ENCODE assay signal across 14 cellular contexts in the genomic region with DNA sequence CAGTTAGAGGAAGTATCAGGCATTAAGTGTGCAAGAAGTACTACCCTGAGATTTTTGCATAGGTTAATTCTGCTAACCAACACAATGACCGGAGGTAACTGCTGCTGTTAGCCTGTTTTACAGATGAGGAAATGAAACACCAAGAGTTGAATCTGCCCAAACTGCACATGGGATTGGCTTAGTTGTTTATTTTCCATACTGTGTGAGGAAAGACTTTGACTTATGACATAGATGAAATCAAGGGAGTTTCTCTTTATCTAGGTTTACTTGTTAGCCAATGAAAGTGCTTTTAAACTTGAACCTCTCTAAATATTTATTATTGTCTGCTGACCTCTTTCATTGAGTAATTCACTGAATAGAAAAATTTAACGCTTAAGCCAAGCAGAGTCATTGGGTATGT. TPM values are rescaled to one million over a fixed set of nuclear protein-coding genes. Genes with fewer than 3 reads are reported as not detected.
DNase-seq lines count a peak whose midpoint lies in the region; ATAC-seq and TF ChIP-seq lines count a peak whose summit lies in the region.
"Had no signal": no experiment of that assay in that cellular context is flagged by ENCODE, and none has a peak within 500 bp of the region (broad histone marks: within the 10 kb centered on the region; RNA-seq: fewer than 3 reads in every experiment).

No MANE protein-coding gene starts in this region.

- no peak for TF ChIP-seq POLR2A in upper lobe of left lung (IDR thresholded peaks at IDR 0.05)

- H3K27me3 Mint-ChIP-seq in memory B cell (peaks cover 1% of the 10 kb centered on the region), Caco-2 (ENCODE audit: insufficient read depth, unreplicated experiment) (no peaks in the 10 kb centered on the region)

- no peaks in the 10 kb centered on the region for H3K36me3 ChIP-seq in Caco-2 (ENCODE audit: control insufficient read depth, insufficient read depth, low read length)
- no peaks in the 10 kb centered on the region for H3K36me3 ChIP-seq in lower lobe of right lung
- no peaks in the 10 kb centered on the region for H3K36me3 ChIP-seq in upper lobe of left lung
- H3K36me3 ChIP-seq: esophagus squamous epithelium had no signal

- ATAC-seq in GM18517 (IDR thresholded peaks at IDR 0.05; ENCODE audit: unreplicated experiment) (peak; percentile 74), GM21390 (IDR thresholded peaks at IDR 0.05; ENCODE audit: unreplicated experiment) (peak; percentile 63), HG03342 (IDR thresholded peaks at IDR 0.05; ENCODE audit: unreplicated experiment) (peak; percentile 81), memory B cell (ENCODE audit: low read depth) (peak; percentile 37), lower lobe of right lung (no peak), upper lobe of left lung (ENCODE audit: low FRiP score in 2 of 2) (no peak)

- no peak overlapping the region for H3K27ac ChIP-seq in lower lobe of right lung
- H3K27ac ChIP-seq in upper lobe of left lung: no peak overlapping the region
- H3K27ac ChIP-seq: esophagus squamous epithelium, SK-N-MC had no signal

- no peak overlapping the region for H3K27ac Mint-ChIP-seq in memory B cell
- no peak overlapping the region for H3K27ac Mint-ChIP-seq in Caco-2 (ENCODE audit: unreplicated experiment)

- no TSS peak for BruUV-seq in Caco-2 (replicated peaks; lab: Mats Ljungman, UMichigan)

- H3K27me3 ChIP-seq in Caco-2 (replicated peaks; ENCODE audit: control insufficient read depth, insufficient read depth, low read length) (no peaks in the 10 kb centered on the region), lower lobe of right lung (ENCODE audit: low read depth) (no peaks in the 10 kb centered on the region), upper lobe of left lung (no peaks in the 10 kb centered on the region)
- H3K27me3 ChIP-seq: esophagus squamous epithelium had no signal

- TF ChIP-seq CTCF in Caco-2 (IDR thresholded peaks at IDR 0.05; ENCODE audit: insufficient read depth in 1 of 2, low read depth in 1 of 2, low read length in 1 of 2, severe bottlenecking in 1 of 2, unreplicated experiment in 1 of 2) (no peak), lower lobe of right lung (IDR thresholded peaks at IDR 0.05) (no peak), upper lobe of left lung (IDR thresholded peaks at IDR 0.05) (no peak)

- POLR2A ChIA-PET in Caco-2 (lab: Charles Lee): no interaction called here

- H3K36me3 Mint-ChIP-seq in memory B cell: no peaks in the 10 kb centered on the region
- H3K36me3 Mint-ChIP-seq in Caco-2 (ENCODE audit: insufficient read depth, unreplicated experiment): no peaks in the 10 kb centered on the region

- 68 to 70% methylated on average over 2 of the region's 2 CpGs for WGBS in upper lobe of left lung, 2 donors

- no peak overlapping the region for H3K4me3 Mint-ChIP-seq in memory B cell
- H3K4me3 Mint-ChIP-seq in Caco-2 (ENCODE audit: unreplicated experiment): no peak overlapping the region

- H3K9me3 Mint-ChIP-seq in memory B cell: peaks cover under 1% of the 10 kb centered on the region
- H3K9me3 Mint-ChIP-seq in Caco-2 (ENCODE audit: unreplicated experiment): no peaks in the 10 kb centered on the region

- CTCF ChIA-PET in Caco-2 (lab: Charles Lee): no interaction called here

- H3K4me3 ChIP-seq in Caco-2 (ENCODE audit: low read depth, low read length): no peak overlapping the region
- H3K4me3 ChIP-seq in lower lobe of right lung: no peak overlapping the region
- H3K4me3 ChIP-seq in upper lobe of left lung: no peak overlapping the region
- H3K4me3 ChIP-seq: esophagus squamous epithelium, SK-N-MC had no signal

- intact Hi-C loops in Caco-2 (cut with micrococcal nuclease; ENCODE audit: unreplicated experiment) (no loop called here), lower lobe of right lung (cut with DNase I) (no loop called here)

- H3K4me1 Mint-ChIP-seq in memory B cell (peaks cover 2% of the 10 kb centered on the region), Caco-2 (ENCODE audit: low read depth, unreplicated experiment) (no peaks in the 10 kb centered on the region)

- H3K4me1 ChIP-seq in Caco-2: 0 out of 2 replicates have a peak, but pooled peaks cover 5% of the 10 kb centered on the region
- peaks cover 2% of the 10 kb centered on the region for H3K4me1 ChIP-seq in lower lobe of right lung
- peaks cover 0 to 8% (median 5%) of the 10 kb centered on the region in 4 donors for H3K4me1 ChIP-seq in upper lobe of left lung

- no peak for DNase-seq in memory B cell (ENCODE audit: low spot score in 2 of 2)
- no peak for DNase-seq in Caco-2
- no peak for DNase-seq in lower lobe of right lung
- DNase-seq in upper lobe of left lung: no peak
- DNase-seq in GM03348 (ENCODE audit: low spot score): no peak
- DNase-seq: esophagus squamous epithelium; midbrain; NCI-H1930; stimulated activated CD4-positive, alpha-beta T cell treated with anti-CD3 and anti-CD28 coated beads, Interleukin-4, amount 100 ng/mL, for 24 hours; stimulated activated naive CD4-positive, alpha-beta T cell treated with Interleukin-2 at 50 U/mL for 16 hours had no signal

- H3K9me3 ChIP-seq in Caco-2 (no peaks in the 10 kb centered on the region), lower lobe of right lung (no peaks in the 10 kb centered on the region), upper lobe of left lung (no peaks in the 10 kb centered on the region)
- H3K9me3 ChIP-seq: esophagus squamous epithelium had no signal

- no peak for TF ChIP-seq EP300 in upper lobe of left lung (IDR thresholded peaks at IDR 0.05)

RNA-seq across cellular contexts. Expression of gene GUCY1B1, which starts 10.3 kb away (rescaled TPM):
- not detected in 2 replicates for total RNA-seq in Caco-2 (2022)
- total RNA-seq in lower lobe of right lung: 18.1 TPM
- 10 to 100 TPM in 3 of 6 donors, 1 to 10 TPM in 3; 8.1 to 24.1 (median 13.2) TPM for total RNA-seq in upper lobe of left lung

Comparison
In these comparisons a context has a peak if more than half of its experiments do, and no peak if none do; other contexts are left out.
1. ATAC-seq: peak in GM18517 (single experiment), GM21390 (single experiment), HG03342 (single experiment) and memory B cell (single experiment); none in lower lobe of right lung (0 of 2) and upper lobe of left lung (0 of 2).